In genomic region chr7:107857541-107857912, GRCh38 we compare ENCODE assay signal across 13 cellular contexts. TPM values are rescaled to one million over a fixed set of nuclear protein-coding genes. Genes with fewer than 3 reads are reported as not detected.
DNase-seq lines count a peak whose midpoint lies in the region; ATAC-seq and TF ChIP-seq lines count a peak whose summit lies in the region.
"Had no signal": no experiment of that assay in that cellular context is flagged by ENCODE, and none has a peak within 500 bp of the region (broad histone marks: within the 10 kb centered on the region; RNA-seq: fewer than 3 reads in every experiment).

No MANE protein-coding gene starts in this region.

- POLR2A ChIA-PET in RWPE1 (lab: Yijun Ruan, JAX; ENCODE audit: low non-redundant PET) (no interaction called here), A673 (lab: Charles Lee; ENCODE audit: low non-redundant PET) (no interaction called here)

- H3K4me1 ChIP-seq in A673 (ENCODE audit: insufficient read depth, low read length, poor library complexity, severe bottlenecking): no peaks in the 10 kb centered on the region

- H3K36me3 ChIP-seq in A673 (ENCODE audit: insufficient read depth, low read length, poor library complexity, severe bottlenecking): no peaks in the 10 kb centered on the region
- H3K36me3 ChIP-seq: SJSA1 had no signal

- H3K4me3 ChIP-seq in choroid plexus epithelial cell (ENCODE audit: low read depth, low read length) (no peak overlapping the region), A673 (ENCODE audit: low read depth, low read length, poor library complexity, severe bottlenecking) (no peak overlapping the region)
- H3K4me3 ChIP-seq: SJSA1 had no signal

- no peaks in the 10 kb centered on the region for H3K9me3 ChIP-seq in A673 (ENCODE audit: low read depth, low read length, poor library complexity, severe bottlenecking)
- H3K9me3 ChIP-seq: SJSA1 had no signal

- DNase-seq in COLO829 (ENCODE audit: low spot score): peak; percentile 76
- DNase-seq in RWPE1 (ENCODE audit: low spot score): peak; percentile 23
- DNase-seq in choroid plexus epithelial cell (ENCODE audit: low read depth): peak; percentile 62
- DNase-seq in non-pigmented ciliary epithelial cell (ENCODE audit: low read depth): peak; percentile 22
- no peak for DNase-seq in mesenteric fat pad (ENCODE audit: low spot score)
- no peak for DNase-seq in A673 (ENCODE audit: low spot score)
- DNase-seq in anterior cingulate cortex (lab: John Stamatoyannopoulos, UW): no peak
- DNase-seq: cortex of kidney; KG1; NCI-H226; stimulated activated naive CD4-positive, alpha-beta T cell treated with Interleukin-2 at 50 U/mL for 16 hours had no signal

- H3K27ac ChIP-seq in RWPE1 (no peak overlapping the region), A673 (ENCODE audit: low read depth, low read length, poor library complexity, severe bottlenecking) (no peak overlapping the region)
- H3K27ac ChIP-seq: SJSA1 had no signal

- H3K27me3 ChIP-seq in A673 (replicated peaks; ENCODE audit: insufficient read depth, low read depth, low read length, poor library complexity): peaks cover 7% of the 10 kb centered on the region
- H3K27me3 ChIP-seq: SJSA1 had no signal

- TF ChIP-seq CTCF in RWPE1 (conservative IDR thresholded peaks at IDR 0.05; ENCODE audit: low read depth) (no peak), choroid plexus epithelial cell (conservative IDR thresholded peaks at IDR 0.05; ENCODE audit: low read depth, low read length) (no peak), A673 (conservative IDR thresholded peaks at IDR 0.05; ENCODE audit: low read depth, low read length) (no peak)

- intact Hi-C loops in A673 (cut with micrococcal nuclease; ENCODE audit: unreplicated experiment): no loop called here

- BruUV-seq in A673 (replicated peaks; lab: Mats Ljungman, UMichigan): no TSS peak

- CTCF ChIA-PET in RWPE1 (lab: Yijun Ruan, JAX): no interaction called here
- CTCF ChIA-PET in A673 (lab: Charles Lee): no interaction called here

- ATAC-seq in GM19328 (IDR thresholded peaks at IDR 0.05; ENCODE audit: unreplicated experiment): no peak

RNA-seq across cellular contexts. Expression of gene DLD, which starts 33.5 kb away (rescaled TPM):
- total RNA-seq in mesenteric fat pad (107 TPM), A673 (2021) (121 and 124 TPM in 2 replicates)

RNA-seq across cellular contexts. Expression of gene SLC26A3, which starts 54.5 kb away (rescaled TPM):
- total RNA-seq in mesenteric fat pad (0.45 TPM), A673 (2021) (not detected in 2 replicates)
- total RNA-seq: SJSA1 had no signal

Comparison
In these comparisons a context has a peak if more than half of its experiments do, and no peak if none do; other contexts are left out.
1. DNase-seq: peak in COLO829 (single experiment), RWPE1 (single experiment), choroid plexus epithelial cell (single experiment) and non-pigmented ciliary epithelial cell (single experiment); none in mesenteric fat pad (single experiment), A673 (single experiment) and anterior cingulate cortex (0 of 58).